8 cellular contexts compared by ENCODE assay signal in genomic region chr19:58477130-58477529, GRCh38. TPM values are rescaled to one million over a fixed set of nuclear protein-coding genes. Genes with fewer than 3 reads are reported as not detected.
A peak's percentile ranks its signal among the peaks of the same experiment; 100 is the strongest.
DNase-seq lines count a peak whose midpoint lies in the region; ATAC-seq and TF ChIP-seq lines count a peak whose summit lies in the region.

No MANE protein-coding gene starts in this region.

- POLR2A ChIA-PET in activated B cell treated with CpG ODN at 0.5 μM for 24 hours (lab: Charles Lee) = interaction anchor here (2.6 kb wide), 1 partner anchor 42 kb away, joined by 17 read pairs; the partner anchor contains the start of gene ZBTB45

- H3K27me3 Mint-ChIP-seq in activated B cell treated with CpG ODN at 0.5 μM for 24 hours = no peaks in the 10 kb centered on the region

- H3K4me3 ChIP-seq in GM23248 (peak overlapping the region; percentile 76), right cardiac atrium (ENCODE audit: low read length) (no peak overlapping the region), skeletal muscle tissue (ENCODE audit: low read length in 3 of 3) (peak overlapping the region; percentile 86 to 92 (median 91))

- H3K79me2 ChIP-seq in GM23248 (ENCODE audit: insufficient read depth) = no peaks in the 10 kb centered on the region

- peak overlapping the region; percentile 73 for H2AFZ ChIP-seq in GM23248

- in situ Hi-C loops in GM23248 (cut with MboI) = no loop called here
- in situ Hi-C loops in GM13976 (cut with MboI; ENCODE audit: low sequenced_read_pairs, unreplicated experiment) = no loop called here

- no peaks in the 10 kb centered on the region for H3K27me3 ChIP-seq in GM23248 (replicated peaks; ENCODE audit: insufficient read depth)
- no peaks in the 10 kb centered on the region for H3K27me3 ChIP-seq in right cardiac atrium (ENCODE audit: control insufficient read depth, insufficient read depth)
- no peaks in the 10 kb centered on the region for H3K27me3 ChIP-seq in skeletal muscle tissue (ENCODE audit: control insufficient read depth in 3 of 3, insufficient read depth in 3 of 3, low read length in 3 of 3)

- no peak for ATAC-seq in activated B cell treated with CpG ODN at 0.5 μM for 24 hours (ENCODE audit: low read depth)
- no peak for ATAC-seq in right cardiac atrium

- H3K36me3 ChIP-seq in GM23248 (ENCODE audit: low read depth) (no peaks in the 10 kb centered on the region; the same call in 1 of the 2 replicates), skeletal muscle tissue (ENCODE audit: control insufficient read depth in 3 of 3, insufficient read depth in 3 of 3, low read length in 3 of 3) (peaks cover 26 to 32% (median 31%) of the 10 kb centered on the region in 3 donors)

- TF ChIP-seq CTCF in activated B cell treated with CpG ODN at 0.5 μM for 24 hours (IDR thresholded peaks at IDR 0.05) = no peak
- TF ChIP-seq CTCF in GM13976 (IDR thresholded peaks at IDR 0.05; ENCODE audit: borderline replicate concordance, control extremely low read depth, extremely low read depth, insufficient read depth, missing control alignments) = no peak

- intact Hi-C loops in activated B cell treated with CpG ODN at 0.5 μM for 24 hours (cut with micrococcal nuclease) = loop anchor here (2.0 to 5.0 kb wide), 3 partner anchors 40 to 150 kb away; partner anchors contain the start of genes ZBTB45, ZNF837 and ZSCAN22
- intact Hi-C loops in right cardiac atrium (cut with DNase I) = no loop called here

- H3K27ac ChIP-seq in GM23248 = peak overlapping the region; percentile 94
- H3K27ac ChIP-seq in right cardiac atrium (ENCODE audit: low read length) = peak overlapping the region; percentile 89
- peak overlapping the region; percentile 88 for H3K27ac ChIP-seq in skeletal muscle tissue (ENCODE audit: low read depth, low read length)

- peaks cover 20% of the 10 kb centered on the region for H3K36me3 Mint-ChIP-seq in activated B cell treated with CpG ODN at 0.5 μM for 24 hours (ENCODE audit: low read depth)

- peaks cover 16% of the 10 kb centered on the region for H3K4me1 ChIP-seq in GM23248 (ENCODE audit: insufficient read depth)
- H3K4me1 ChIP-seq in right cardiac atrium (ENCODE audit: control insufficient read depth, insufficient read depth, low read length) = no peaks in the 10 kb centered on the region
- peaks cover 18 to 37% (median 19%) of the 10 kb centered on the region in 3 donors for H3K4me1 ChIP-seq in skeletal muscle tissue (ENCODE audit: control insufficient read depth in 3 of 3, insufficient read depth in 3 of 3, low read length in 3 of 3)

- 74 to 78% methylated on average over 15 of the region's 15 CpGs for WGBS in GM23248 (ENCODE audit: low coverage in 1 of 2, low lambda C conversion rate in 2 of 2, missing lambda C conversion rate in 2 of 2), 2 experiments
- 85% methylated on average over 15 of the region's 15 CpGs for WGBS in right cardiac atrium

- no peaks in the 10 kb centered on the region for H4K20me1 ChIP-seq in GM23248 (ENCODE audit: insufficient read depth)

- peak overlapping the region; percentile 78 for H3K27ac Mint-ChIP-seq in activated B cell treated with CpG ODN at 0.5 μM for 24 hours

- H3K9me3 ChIP-seq in GM23248 (ENCODE audit: low read depth) (no peaks in the 10 kb centered on the region), right cardiac atrium (ENCODE audit: control insufficient read depth, low read length) (no peaks in the 10 kb centered on the region), skeletal muscle tissue (ENCODE audit: control insufficient read depth in 3 of 3, low read length in 3 of 3) (no peaks in the 10 kb centered on the region)

- peaks cover 21% of the 10 kb centered on the region for H3F3A ChIP-seq in GM23248 (ENCODE audit: insufficient read depth)

- CTCF ChIA-PET in activated B cell treated with CpG ODN at 0.5 μM for 24 hours (lab: Charles Lee) = no interaction called here

- DNase-seq in GM23248 (no peak), activated B cell treated with CpG ODN at 0.5 μM for 24 hours (no peak), right cardiac atrium (peak in 2 of 3 donors; percentile 65 to 72), NCI-H345 (lab: John Stamatoyannopoulos, UW) (no peak), GM13976 (ENCODE audit: low spot score) (no peak), DMS 273 treated with DMSO at 0.1 percent for 48 hours (lab: John Stamatoyannopoulos, UW) (no peak)
- no peak for DNase-seq in stimulated activated CD4-positive, alpha-beta T cell treated with anti-CD3 and anti-CD28 coated beads, Interleukin-2, amount 100 ng/mL, for 48 hours

- peak overlapping the region; percentile 73 for H3K4me2 ChIP-seq in GM23248 (ENCODE audit: unreplicated experiment)

- peaks cover 20% of the 10 kb centered on the region for H3K4me1 Mint-ChIP-seq in activated B cell treated with CpG ODN at 0.5 μM for 24 hours

- peak overlapping the region; percentile 94 for H3K4me3 Mint-ChIP-seq in activated B cell treated with CpG ODN at 0.5 μM for 24 hours

- no peaks in the 10 kb centered on the region for H3K9me3 Mint-ChIP-seq in activated B cell treated with CpG ODN at 0.5 μM for 24 hours

- no peaks in the 10 kb centered on the region for H3K9me2 ChIP-seq in GM23248 (ENCODE audit: insufficient read depth)

- H3K9ac ChIP-seq in GM23248 = peak overlapping the region; percentile 88
- peak overlapping the region; percentile 61 to 89 (median 85) for H3K9ac ChIP-seq in skeletal muscle tissue (ENCODE audit: low read depth in 1 of 3, low read length in 3 of 3)

RNA-seq across cellular contexts. Expression of gene ZNF446, which starts 1.0 kb away (rescaled TPM):
- total RNA-seq in GM23248 (2014; rRNA removed; shearing (Covaris generic)) = 17.8 and 18.0 TPM in 2 replicates
- 5.8 and 6.4 TPM in 2 replicates for polyA plus RNA-seq in GM23248 (2016; fragmentation: Nextera tagmentation; extraction: Ambion mirVana)
- total RNA-seq in activated B cell treated with CpG ODN at 0.5 μM for 24 hours = 9.6 and 10.4 TPM in 2 replicates
- total RNA-seq in right cardiac atrium = 1 to 10 TPM; 4.8 to 7.6 (median 5.7) TPM
- 6.4 TPM for polyA plus RNA-seq in right cardiac atrium
- total RNA-seq in skeletal muscle tissue = 3.1 TPM

RNA-seq across cellular contexts. Expression of gene ZNF324, which starts 10.2 kb away (rescaled TPM):
- 16.3 and 19.1 TPM in 2 replicates for total RNA-seq in GM23248 (2014; rRNA removed; shearing (Covaris generic))
- polyA plus RNA-seq in GM23248 (2016; fragmentation: Nextera tagmentation; extraction: Ambion mirVana) (5.5 and 6.3 TPM in 2 replicates), right cardiac atrium (3.3 TPM)
- total RNA-seq in activated B cell treated with CpG ODN at 0.5 μM for 24 hours (11.8 and 13.1 TPM in 2 replicates), right cardiac atrium (1 to 10 TPM; 5.2 to 7.4 (median 6.9) TPM), skeletal muscle tissue (9.9 TPM)

RNA-seq across cellular contexts. Expression of gene ZNF324B, which starts 25.7 kb away (rescaled TPM):
- 10.5 TPM in 2 replicates for total RNA-seq in GM23248 (2014; rRNA removed; shearing (Covaris generic))
- polyA plus RNA-seq in GM23248 (2016; fragmentation: Nextera tagmentation; extraction: Ambion mirVana) (2.1 and 3.0 TPM in 2 replicates), right cardiac atrium (1.9 TPM)
- total RNA-seq in activated B cell treated with CpG ODN at 0.5 μM for 24 hours (11.1 and 11.7 TPM in 2 replicates), right cardiac atrium (1 to 10 TPM; 2.7 to 4.8 (median 3.7) TPM), skeletal muscle tissue (5.7 TPM)

RNA-seq across cellular contexts. Expression of gene SLC27A5, which starts 34.7 kb away (rescaled TPM):
- total RNA-seq in GM23248 (2014; rRNA removed; shearing (Covaris generic)) = 0.63 and 3.6 TPM in 2 replicates
- polyA plus RNA-seq in GM23248 (2016; fragmentation: Nextera tagmentation; extraction: Ambion mirVana) = 5.1 and 6.3 TPM in 2 replicates
- 8.0 and 10.2 TPM in 2 replicates for total RNA-seq in activated B cell treated with CpG ODN at 0.5 μM for 24 hours
- 1 to 10 TPM; 5.3 to 8.1 (median 7.5) TPM for total RNA-seq in right cardiac atrium
- polyA plus RNA-seq in right cardiac atrium = 7.6 TPM
- total RNA-seq in skeletal muscle tissue = 3.1 TPM

RNA-seq across cellular contexts. Expression of gene ZNF132, which starts 37.2 kb away (rescaled TPM):
- total RNA-seq in GM23248 (2014; rRNA removed; shearing (Covaris generic)) = 6.1 and 6.7 TPM in 2 replicates
- polyA plus RNA-seq in GM23248 (2016; fragmentation: Nextera tagmentation; extraction: Ambion mirVana) (4.5 and 5.8 TPM in 2 replicates), right cardiac atrium (2.4 TPM)
- total RNA-seq in activated B cell treated with CpG ODN at 0.5 μM for 24 hours (9.2 and 10.4 TPM in 2 replicates), right cardiac atrium (1 to 10 TPM; 6.4 to 7.5 (median 6.8) TPM), skeletal muscle tissue (9.9 TPM)

Comparison
In these comparisons a context has a peak if more than half of its experiments do, and no peak if none do; other contexts are left out.
1. DNase-seq: peak in right cardiac atrium (2 of 3); none in GM23248 (single experiment), activated B cell treated with CpG ODN at 0.5 μM for 24 hours (single experiment), stimulated activated CD4-positive, alpha-beta T cell treated with anti-CD3 and anti-CD28 coated beads, Interleukin-2, amount 100 ng/mL, for 48 hours (0 of 2), NCI-H345 (single experiment), GM13976 (single experiment) and DMS 273 treated with DMSO at 0.1 percent for 48 hours (single experiment).
2. Peak in every context shown above with its lines, with median percentiles within 50 percentile points of each other: H3K27ac ChIP-seq.